Comparison of ENCODE assay signal across 8 cellular contexts in genomic region chr2:9813312-9814128, GRCh38. TPM values are rescaled to one million over a fixed set of nuclear protein-coding genes. Genes with fewer than 3 reads are reported as not detected.
DNase-seq lines count a peak whose midpoint lies in the region; ATAC-seq, FAIRE-seq and TF ChIP-seq lines count a peak whose summit lies in the region.

No MANE protein-coding gene starts in this region.

- H3K36me3 ChIP-seq in osteoblast (ENCODE audit: insufficient read depth, low read length) (no peaks in the 10 kb centered on the region), testis (ENCODE audit: low read depth, missing control alignments) (no peaks in the 10 kb centered on the region)

- H3K79me2 ChIP-seq in osteoblast (ENCODE audit: insufficient read depth, low read length) = no peaks in the 10 kb centered on the region

- H3K4me2 ChIP-seq in osteoblast (ENCODE audit: insufficient read depth, low read length) = peak overlapping the region; percentile 70

- intact Hi-C loops in testis (cut with DNase I; ENCODE audit: low total_unique reads) = no loop called here

- H3K9me3 ChIP-seq in osteoblast (ENCODE audit: low read depth, low read length) = no peaks in the 10 kb centered on the region
- H3K9me3 ChIP-seq in testis = no peaks in the 10 kb centered on the region

- H3K4me3 ChIP-seq in fibroblast of pulmonary artery (replicated peaks; ENCODE audit: low read depth, low read length) (peak overlapping the region; percentile 8), osteoblast (ENCODE audit: insufficient read depth, low read length) (peak overlapping the region; percentile 64), testis (no peak overlapping the region)

- ATAC-seq in HG03039 (IDR thresholded peaks at IDR 0.05; ENCODE audit: unreplicated experiment) = no peak

- no peaks in the 10 kb centered on the region for H4K20me1 ChIP-seq in osteoblast (ENCODE audit: insufficient read depth, low read length)

- H3K4me1 ChIP-seq in osteoblast (ENCODE audit: insufficient read depth, low read length) (peaks cover 9% of the 10 kb centered on the region), testis (peaks cover 7% of the 10 kb centered on the region)

- TF ChIP-seq POLR2A in testis (IDR thresholded peaks at IDR 0.05) = no peak

- DNase-seq in HT1080 (ENCODE audit: low read depth) (peak; percentile 54), RCC 7860 (ENCODE audit: low spot score) (peak; percentile 22), fibroblast of pulmonary artery (ENCODE audit: low read depth) (peak; percentile 64), osteoblast (ENCODE audit: insufficient read length, low spot score, missing footprints) (peak; percentile 95), testis (peak; percentile 82)
- peak; percentile 45 to 50 for DNase-seq in activated T-helper 1 cell treated with anti-CD3 and anti-CD28 coated beads, Interleukin-2, amount 50 U/mL, for 16 hours (ENCODE audit: low read depth in 1 of 2, low spot score in 1 of 2)

- peak overlapping the region; percentile 94 for H2AFZ ChIP-seq in osteoblast (ENCODE audit: low read length)

- no peak for FAIRE-seq in RCC 7860 (lab: Jason Lieb, UNC)

- no peak overlapping the region for H3K27ac ChIP-seq in osteoblast (ENCODE audit: low read depth, low read length)
- no peak overlapping the region for H3K27ac ChIP-seq in testis

- H3K27me3 ChIP-seq in osteoblast (ENCODE audit: insufficient read depth, low read length) = no peaks in the 10 kb centered on the region
- no peaks in the 10 kb centered on the region for H3K27me3 ChIP-seq in testis

- 24 to 45% methylated on average over 8 to 24 of the region's 24 CpGs for WGBS in testis, 2 donors

- TF ChIP-seq CTCF in GM12801 (IDR thresholded peaks at IDR 0.05; ENCODE audit: extremely low read depth, insufficient read length) (peak; percentile 74), fibroblast of pulmonary artery (IDR thresholded peaks at IDR 0.05; ENCODE audit: low read length, missing control alignments) (peak; percentile 93), osteoblast (IDR thresholded peaks at IDR 0.05; ENCODE audit: extremely low read depth, low read depth, low read length) (peak; percentile 90), testis (IDR thresholded peaks at IDR 0.05) (peak; percentile 76 to 93 (median 81))

RNA-seq across cellular contexts. Expression of gene TAF1B, which starts 29.8 kb away (rescaled TPM):
- total RNA-seq in HT1080 (2014; rRNA removed; shearing (Covaris generic)) = 26.9 and 35.9 TPM in 2 replicates
- 20.3 and 21.6 TPM in 2 replicates for polyA plus RNA-seq in HT1080 (2015; cell fraction: cytosol; rRNA removed)
- polyA plus RNA-seq in HT1080 (2015; cell fraction: nucleus; rRNA removed) = 21.0 and 22.9 TPM in 2 replicates
- total RNA-seq in osteoblast (36.5 and 41.3 TPM in 2 replicates), testis (10 to 100 TPM; 22.0 TPM)
- 13.3 TPM for polyA plus RNA-seq in testis (ENCODE audit: insufficient read depth, low read depth, low replicate concordance)

Comparison
In these comparisons a context has a peak if more than half of its experiments do, and no peak if none do; other contexts are left out.
1. DNase-seq: peak in every context shown above with its lines; median percentile 95 in osteoblast; 82 in testis; 64 in fibroblast of pulmonary artery; 54 in HT1080; 48 in activated T-helper 1 cell treated with anti-CD3 and anti-CD28 coated beads, Interleukin-2, amount 50 U/mL, for 16 hours; 22 in RCC 7860.
2. H3K4me3 ChIP-seq: peak in fibroblast of pulmonary artery (single experiment) and osteoblast (single experiment); none in testis (0 of 2).
3. Peak in every context shown above with its lines, with median percentiles within 50 percentile points of each other: CTCF ChIP-seq.